Comparison of ENCODE assay signal across 28 cellular contexts in genomic region chr13:108902557-108903155, GRCh38.
A peak's percentile ranks its signal among the peaks of the same experiment; 100 is the strongest.
DNase-seq lines count a peak whose midpoint lies in the region; FAIRE-seq and TF ChIP-seq lines count a peak whose summit lies in the region.
"Had no signal": no experiment of that assay in that cellular context is flagged by ENCODE, and none has a peak within 500 bp of the region (broad histone marks: within the 10 kb centered on the region; RNA-seq: fewer than 3 reads in every experiment).

No MANE protein-coding gene starts in this region.

- H3K4me1 ChIP-seq in kidney (ENCODE audit: control insufficient read depth in 1 of 2, insufficient read depth in 1 of 2, low read depth in 1 of 2, low read length in 2 of 2): no peaks in the 10 kb centered on the region
- H3K4me1 ChIP-seq: heart left ventricle, vagina had no signal

- H3K36me3 ChIP-seq in kidney (ENCODE audit: control insufficient read depth in 1 of 2, insufficient read depth in 2 of 2, low read length in 2 of 2): no peaks in the 10 kb centered on the region
- H3K36me3 ChIP-seq: heart left ventricle, suprapubic skin, vagina had no signal

- no peak overlapping the region for H3K9ac ChIP-seq in kidney (ENCODE audit: low read length in 2 of 2)
- H3K9ac ChIP-seq: KMS-11 had no signal

- no peak overlapping the region for H3K27ac Mint-ChIP-seq in glutamatergic neuron (ENCODE audit: unreplicated experiment)
- H3K27ac Mint-ChIP-seq: activated CD4-positive, alpha-beta memory T cell treated with anti-CD3 and anti-CD28 coated beads, Interleukin-2, amount 10 ng/mL, durations not matched to agents 7 days and 5 days; effector memory CD8-positive, alpha-beta T cell; stimulated activated naive B cell treated with anti-CD40 and anti-IgM and Interleukin-4, amounts not matched to agents 10 μg/mL and 1 μg/mL and 100 μg/mL, for 72 hours had no signal

- no peak overlapping the region for H3K4me3 ChIP-seq in kidney (ENCODE audit: low read length in 2 of 2)
- H3K4me3 ChIP-seq: GM12878, heart left ventricle, suprapubic skin, vagina had no signal

- H3K9me3 ChIP-seq in kidney (ENCODE audit: control insufficient read depth in 1 of 2, low read length in 2 of 2): no peaks in the 10 kb centered on the region
- H3K9me3 ChIP-seq: suprapubic skin, vagina had no signal

- H3K27me3 Mint-ChIP-seq in glutamatergic neuron (ENCODE audit: unreplicated experiment): no peaks in the 10 kb centered on the region
- H3K27me3 Mint-ChIP-seq: effector memory CD8-positive, alpha-beta T cell had no signal

- no peaks in the 10 kb centered on the region for H3K4me1 Mint-ChIP-seq in glutamatergic neuron (ENCODE audit: low read depth, unreplicated experiment)
- H3K4me1 Mint-ChIP-seq: stimulated activated naive B cell treated with anti-CD40 and anti-IgM and Interleukin-4, amounts not matched to agents 10 μg/mL and 1 μg/mL and 100 μg/mL, for 72 hours had no signal

- DNase-seq in ELR (ENCODE audit: low read depth) (peak; percentile 16), NCI-H1105 treated with DMSO at 0.1 percent for 48 hours (lab: John Stamatoyannopoulos, UW) (peak; percentile 63), dedifferentiated amniotic fluid mesenchymal stem cell (ENCODE audit: extremely low spot score) (peak; percentile 30), glutamatergic neuron (no peak), NCI-H1417 treated with DMSO at 0.1 percent for 48 hours (lab: John Stamatoyannopoulos, UW) (no peak), kidney (no peak)
- no peak for DNase-seq in activated CD4-positive, alpha-beta T cell treated with anti-CD3 and anti-CD28 coated beads for 4 hours
- no peak for DNase-seq in effector CD8-positive, alpha-beta T cell (lab: John Stamatoyannopoulos, UW)
- DNase-seq: ACHN; activated CD4-positive, alpha-beta memory T cell treated with anti-CD3 and anti-CD28 coated beads, Interleukin-2, amount 10 ng/mL, durations not matched to agents 7 days and 5 days; activated CD4-positive, CD25-positive, alpha-beta regulatory T cell; COR-L47; effector memory CD8-positive, alpha-beta T cell; heart left ventricle; mesendoderm; MV-4-11; NCI-H1694 treated with DMSO at 0.1 percent for 48 hours; nucleus accumbens; OCI-M1; SHP77; stimulated activated CD4-positive, alpha-beta T cell treated with anti-CD3 and anti-CD28 coated beads, Interleukin-2, amount 100 ng/mL, for 48 hours; stimulated activated naive B cell treated with anti-CD40 and anti-IgM and Interleukin-4, amounts not matched to agents 10 μg/mL and 1 μg/mL and 100 μg/mL, for 72 hours had no signal

- no peak overlapping the region for H3K27ac ChIP-seq in kidney (ENCODE audit: low read depth in 2 of 2, low read length in 2 of 2)
- H3K27ac ChIP-seq: heart left ventricle, KMS-11, suprapubic skin, vagina had no signal

- TF ChIP-seq CTCF in glutamatergic neuron (IDR thresholded peaks at IDR 0.05; ENCODE audit: partially characterized antibody, unreplicated experiment) (no peak), kidney (IDR thresholded peaks at IDR 0.05; ENCODE audit: borderline replicate concordance, extremely low read depth, insufficient read depth) (no peak)

- peaks cover 3% of the 10 kb centered on the region for H3K9me3 Mint-ChIP-seq in glutamatergic neuron (ENCODE audit: unreplicated experiment)
- H3K9me3 Mint-ChIP-seq: activated CD4-positive, alpha-beta memory T cell treated with anti-CD3 and anti-CD28 coated beads, Interleukin-2, amount 10 ng/mL, durations not matched to agents 7 days and 5 days; effector memory CD8-positive, alpha-beta T cell had no signal

- FAIRE-seq in kidney (lab: Jason Lieb, UNC): no peak
- FAIRE-seq: GM12878, H1, HTR-8/SVneo had no signal

- H3K36me3 Mint-ChIP-seq in glutamatergic neuron (ENCODE audit: unreplicated experiment): peaks cover 11% of the 10 kb centered on the region
- H3K36me3 Mint-ChIP-seq: stimulated activated naive B cell treated with anti-CD40 and anti-IgM and Interleukin-4, amounts not matched to agents 10 μg/mL and 1 μg/mL and 100 μg/mL, for 72 hours had no signal

- peak overlapping the region; percentile 8 for H3K4me3 Mint-ChIP-seq in glutamatergic neuron (ENCODE audit: unreplicated experiment)
- H3K4me3 Mint-ChIP-seq: activated CD4-positive, alpha-beta memory T cell treated with anti-CD3 and anti-CD28 coated beads, Interleukin-2, amount 10 ng/mL, durations not matched to agents 7 days and 5 days; effector memory CD8-positive, alpha-beta T cell; stimulated activated naive B cell treated with anti-CD40 and anti-IgM and Interleukin-4, amounts not matched to agents 10 μg/mL and 1 μg/mL and 100 μg/mL, for 72 hours had no signal

- intact Hi-C loops in kidney (cut with DNase I): no loop called here

Comparison
In these comparisons a context has a peak if more than half of its experiments do, and no peak if none do; other contexts are left out.
1. DNase-seq: peak in ELR (single experiment), NCI-H1105 treated with DMSO at 0.1 percent for 48 hours (single experiment) and dedifferentiated amniotic fluid mesenchymal stem cell (single experiment); none in glutamatergic neuron (single experiment), activated CD4-positive, alpha-beta T cell treated with anti-CD3 and anti-CD28 coated beads for 4 hours (0 of 2), effector CD8-positive, alpha-beta T cell (single experiment), NCI-H1417 treated with DMSO at 0.1 percent for 48 hours (single experiment) and kidney (single experiment).